Comparison of ENCODE assay signal across 27 cellular contexts in genomic region chr5:172171118-172171775, GRCh38. TPM values are rescaled to one million over a fixed set of nuclear protein-coding genes. Genes with fewer than 3 reads are reported as not detected.
A peak's percentile ranks its signal among the peaks of the same experiment; 100 is the strongest.
DNase-seq lines count a peak whose midpoint lies in the region; ATAC-seq and TF ChIP-seq lines count a peak whose summit lies in the region.
"Had no signal": no experiment of that assay in that cellular context is flagged by ENCODE, and none has a peak within 500 bp of the region (broad histone marks: within the 10 kb centered on the region; RNA-seq: fewer than 3 reads in every experiment).

No MANE protein-coding gene starts in this region.

- TF ChIP-seq CTCF in psoas muscle (IDR thresholded peaks at IDR 0.05) = no peak

- intact Hi-C loops in psoas muscle (cut with DNase I) = no loop called here

- H3K4me3 Mint-ChIP-seq in activated T-cell treated with anti-CD3 and anti-CD28 coated beads, Interleukin-2, amount 50 U/mL, for 72 hours = no peak overlapping the region
- peak overlapping the region; percentile 62 to 95 for H3K4me3 Mint-ChIP-seq in effector memory CD8-positive, alpha-beta T cell
- H3K4me3 Mint-ChIP-seq: memory B cell had no signal

- peak overlapping the region; percentile 74 for H3K27ac Mint-ChIP-seq in activated T-cell treated with anti-CD3 and anti-CD28 coated beads, Interleukin-2, amount 50 U/mL, for 72 hours
- H3K27ac Mint-ChIP-seq in effector memory CD8-positive, alpha-beta T cell = peak overlapping the region; percentile 92 to 94

- H3K36me3 Mint-ChIP-seq in activated T-cell treated with anti-CD3 and anti-CD28 coated beads, Interleukin-2, amount 50 U/mL, for 72 hours (ENCODE audit: insufficient read depth in 2 of 2) = peaks cover 6% of the 10 kb centered on the region in 2 donors
- H3K36me3 Mint-ChIP-seq in effector memory CD8-positive, alpha-beta T cell (ENCODE audit: insufficient read depth) = peaks cover 74% of the 10 kb centered on the region

- H3K4me1 Mint-ChIP-seq in activated T-cell treated with anti-CD3 and anti-CD28 coated beads, Interleukin-2, amount 50 U/mL, for 72 hours (ENCODE audit: low read depth) = peaks cover 91% of the 10 kb centered on the region
- H3K4me1 Mint-ChIP-seq in effector memory CD8-positive, alpha-beta T cell (ENCODE audit: low read depth in 2 of 2) = peaks cover 78 to 96% of the 10 kb centered on the region in 2 donors

- peaks cover 9% of the 10 kb centered on the region for H3K4me1 ChIP-seq in HAP-1
- H3K4me1 ChIP-seq in psoas muscle = peaks cover 39% of the 10 kb centered on the region
- H3K4me1 ChIP-seq: body of pancreas had no signal

- no peaks in the 10 kb centered on the region for H3K9me3 ChIP-seq in HAP-1
- H3K9me3 ChIP-seq in psoas muscle = no peaks in the 10 kb centered on the region
- H3K9me3 ChIP-seq: body of pancreas, heart right ventricle, ovary had no signal

- WGBS in psoas muscle, 3 donors = 73 to 84% (median 81%) methylated on average over 13 of the region's 13 CpGs

- H3K4me3 ChIP-seq in HAP-1 (no peak overlapping the region), psoas muscle (no peak overlapping the region)
- H3K4me3 ChIP-seq: body of pancreas, heart right ventricle, ovary, smooth muscle cell had no signal

- H3K36me3 ChIP-seq in HAP-1 (replicated peaks) (no peaks in the 10 kb centered on the region), psoas muscle (ENCODE audit: insufficient read depth in 1 of 2, low read depth in 1 of 2) (no peaks in the 10 kb centered on the region)
- H3K36me3 ChIP-seq: ovary had no signal

- H3K27me3 ChIP-seq in HAP-1 (ENCODE audit: low read depth) (no peaks in the 10 kb centered on the region), psoas muscle (ENCODE audit: insufficient read depth in 3 of 3, low read length in 2 of 3) (no peaks in the 10 kb centered on the region)
- H3K27me3 ChIP-seq: body of pancreas, heart right ventricle, ovary had no signal

- peak overlapping the region; percentile 17 for H3K27ac ChIP-seq in psoas muscle
- H3K27ac ChIP-seq: body of pancreas, ovary had no signal

- ATAC-seq in activated T-cell treated with anti-CD3 and anti-CD28 coated beads, Interleukin-2, amount 50 U/mL, for 72 hours (replicated peaks in 1 of 2) = no peak
- ATAC-seq in effector memory CD8-positive, alpha-beta T cell (replicated peaks) = no peak
- no peak for ATAC-seq in psoas muscle
- ATAC-seq: body of pancreas; stimulated activated naive B cell treated with anti-CD40 and anti-IgM and Interleukin-4, amounts not matched to agents 10 μg/mL and 1 μg/mL and 100 μg/mL, for 72 hours had no signal

- no peaks in the 10 kb centered on the region for H3K9me3 Mint-ChIP-seq in activated T-cell treated with anti-CD3 and anti-CD28 coated beads, Interleukin-2, amount 50 U/mL, for 72 hours
- H3K9me3 Mint-ChIP-seq in effector memory CD8-positive, alpha-beta T cell = no peaks in the 10 kb centered on the region
- H3K9me3 Mint-ChIP-seq: activated T-helper 2 cell treated with anti-CD3 and anti-CD28 coated beads, Interferon-gamma antibody, Interleukin-2, Interleukin-4, amounts not matched to agents 10 μg/mL and 5 μg/mL and 100 μg/mL, durations not matched to agents 14 hours and 24 hours and 36 hours; memory B cell; stimulated activated naive B cell treated with anti-CD40 and anti-IgM and Interleukin-4, amounts not matched to agents 10 μg/mL and 1 μg/mL and 100 μg/mL, for 72 hours had no signal

- no peak for DNase-seq in activated T-cell treated with anti-CD3 and anti-CD28 coated beads, Interleukin-2, amount 50 U/mL, for 72 hours
- DNase-seq in activated T-cell treated with anti-CD3 and anti-CD28 coated beads, Interleukin-2, amount 50 U/mL, for 1 hour = no peak
- peak; percentile 66 to 77 for DNase-seq in HAP-1 (ENCODE audit: low spot score in 2 of 2)
- no peak for DNase-seq in effector memory CD8-positive, alpha-beta T cell
- no peak for DNase-seq in psoas muscle
- DNase-seq in kidney tubule cell (ENCODE audit: low spot score) = no peak
- DNase-seq in DMS 273 treated with DMSO at 0.1 percent for 48 hours (lab: John Stamatoyannopoulos, UW) = no peak
- DNase-seq in glomerular visceral epithelial cell (ENCODE audit: extremely low spot score) = no peak
- DNase-seq: activated CD4-positive, CD25-positive, alpha-beta regulatory T cell; body of pancreas; erythroblast; left cardiac atrium; NCI-H1048; NCI-H2029 treated with DMSO at 0.1 percent for 48 hours; NCI-H82; ovary; stimulated activated CD4-positive, alpha-beta T cell treated with anti-CD3 and anti-CD28 coated beads, Interleukin-2, amount 100 ng/mL, for 24 hours; stimulated activated naive B cell treated with anti-CD40 and anti-IgM and Interleukin-4, amounts not matched to agents 10 μg/mL and 1 μg/mL and 100 μg/mL, for 72 hours had no signal

- no peaks in the 10 kb centered on the region for H3K27me3 Mint-ChIP-seq in activated T-cell treated with anti-CD3 and anti-CD28 coated beads, Interleukin-2, amount 50 U/mL, for 72 hours (ENCODE audit: low read depth)
- H3K27me3 Mint-ChIP-seq in effector memory CD8-positive, alpha-beta T cell = no peaks in the 10 kb centered on the region
- H3K27me3 Mint-ChIP-seq: memory B cell; stimulated activated naive B cell treated with anti-CD40 and anti-IgM and Interleukin-4, amounts not matched to agents 10 μg/mL and 1 μg/mL and 100 μg/mL, for 72 hours had no signal

- in situ Hi-C loops in HAP-1 (cut with MboI; ENCODE audit: low sequenced_read_pairs) = no loop called here

RNA-seq across cellular contexts. Expression of gene STK10, which starts 16.8 kb away (rescaled TPM):
- total RNA-seq in activated T-cell treated with anti-CD3 and anti-CD28 coated beads, Interleukin-2, amount 50 U/mL, for 72 hours = 100 to 1,000 TPM; 126 to 134 TPM
- 1 to 10 TPM; 6.1 to 8.6 (median 6.6) TPM for total RNA-seq in psoas muscle
- polyA plus RNA-seq in psoas muscle = 1 to 10 TPM; 1.9 to 6.4 (median 3.7) TPM

RNA-seq across cellular contexts. Expression of gene EFCAB9, which starts 22.7 kb away (rescaled TPM):
- total RNA-seq in activated T-cell treated with anti-CD3 and anti-CD28 coated beads, Interleukin-2, amount 50 U/mL, for 72 hours = not detected
- total RNA-seq in psoas muscle = not detected
- polyA plus RNA-seq in psoas muscle = under 1 TPM in 1 of 3 donors, not detected in 2; 0.08 TPM
- total RNA-seq: activated T-helper 2 cell treated with anti-CD3 and anti-CD28 coated beads, Interferon-gamma antibody, Interleukin-2, Interleukin-4, amounts not matched to agents 10 μg/mL and 5 μg/mL and 100 μg/mL, durations not matched to agents 14 hours and 24 hours and 36 hours; body of pancreas; chondrocyte; fibroblast of villous mesenchyme; heart right ventricle; left cardiac atrium; ovary; smooth muscle cell had no signal
- polyA plus RNA-seq: adipose tissue, BJ, heart right ventricle, ovary, smooth muscle cell, thymus had no signal

Comparison
In these comparisons a context has a peak if more than half of its experiments do, and no peak if none do; other contexts are left out.
1. DNase-seq: peak in HAP-1 (2 of 2); none in activated T-cell treated with anti-CD3 and anti-CD28 coated beads, Interleukin-2, amount 50 U/mL, for 72 hours (0 of 2), activated T-cell treated with anti-CD3 and anti-CD28 coated beads, Interleukin-2, amount 50 U/mL, for 1 hour (single experiment), effector memory CD8-positive, alpha-beta T cell (0 of 3), psoas muscle (0 of 2), kidney tubule cell (single experiment), DMS 273 treated with DMSO at 0.1 percent for 48 hours (single experiment) and glomerular visceral epithelial cell (single experiment).
2. H3K4me3 Mint-ChIP-seq: peak in effector memory CD8-positive, alpha-beta T cell (2 of 2); none in activated T-cell treated with anti-CD3 and anti-CD28 coated beads, Interleukin-2, amount 50 U/mL, for 72 hours (0 of 2).
3. RNA of gene STK10, which starts 16.8 kb away (total RNA-seq): 126 to 134 TPM in activated T-cell treated with anti-CD3 and anti-CD28 coated beads, Interleukin-2, amount 50 U/mL, for 72 hours; 6.1 to 8.6 TPM in psoas muscle; every median in the first group is over 10 times any median in the second.